7 cellular contexts compared by ENCODE assay signal in the genomic region with DNA sequence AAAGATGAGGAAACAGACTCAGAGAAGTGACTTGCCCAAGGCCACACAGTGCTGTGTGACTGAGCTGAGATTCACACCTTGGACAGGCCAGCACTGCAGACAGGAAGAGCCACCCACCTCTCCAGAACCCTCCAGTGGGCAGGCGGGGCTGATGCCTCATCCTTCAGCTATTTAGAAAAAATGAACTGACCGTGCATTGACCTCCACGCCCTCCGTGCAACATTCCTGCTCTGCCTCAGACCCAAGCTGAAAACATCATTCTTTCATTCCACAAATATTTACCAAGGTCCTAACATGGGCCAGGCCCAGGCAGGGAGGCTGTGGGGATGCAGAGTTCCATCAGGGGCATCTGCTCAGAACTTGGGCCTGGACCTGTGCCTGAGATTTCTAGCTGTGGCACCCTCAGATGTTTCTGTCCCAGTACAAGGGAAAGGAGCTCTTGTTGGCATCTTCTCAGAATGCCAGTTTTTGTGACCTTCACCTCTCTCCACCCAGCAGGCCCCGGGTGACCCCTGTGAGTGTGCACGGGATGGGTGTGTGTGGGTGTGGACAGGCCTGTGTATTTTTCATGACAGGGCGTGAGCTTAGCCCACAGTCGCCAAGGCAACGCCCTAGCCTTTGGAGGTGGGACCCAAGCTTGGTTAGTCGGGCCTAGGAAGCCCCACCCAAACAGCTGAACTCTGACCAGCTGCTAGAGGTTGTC. TPM values are rescaled to one million over a fixed set of nuclear protein-coding genes. Genes with fewer than 3 reads are reported as not detected.
DNase-seq lines count a peak whose midpoint lies in the region; ATAC-seq and TF ChIP-seq lines count a peak whose summit lies in the region.

No MANE protein-coding gene starts in this region.

- CTCF ChIA-PET in activated CD8-positive, alpha-beta T cell treated with anti-CD3 and anti-CD28 coated beads, Interleukin-2, amount 10 ng/mL, durations not matched to agents 7 days and 5 days (lab: Charles Lee) = interaction anchor here (1.2 to 14.5 kb wide), 7 partner anchors 7 to 68 kb away, joined by 3 to 186 read pairs (median 9); partner anchors contain the start of gene VSIR

- DNase-seq in HFFc6 (peak; percentile 96), fibroblast of villous mesenchyme (ENCODE audit: low read depth) (peak; percentile 94), progenitor cell of endocrine pancreas (ENCODE audit: low spot score, unreplicated experiment) (no peak)
- peak; percentile 50 for DNase-seq in activated CD8-positive, alpha-beta T cell treated with anti-CD3 and anti-CD28 coated beads, Interleukin-2, amount 10 ng/mL, durations not matched to agents 7 days and 5 days

- H3K36me3 Mint-ChIP-seq in HFFc6 (ENCODE audit: low read depth) = no peaks in the 10 kb centered on the region
- H3K36me3 Mint-ChIP-seq in activated CD8-positive, alpha-beta T cell treated with anti-CD3 and anti-CD28 coated beads, Interleukin-2, amount 10 ng/mL, durations not matched to agents 7 days and 5 days (ENCODE audit: low read depth) = peaks cover 75% of the 10 kb centered on the region
- H3K36me3 Mint-ChIP-seq in progenitor cell of endocrine pancreas (ENCODE audit: insufficient read depth) = no peaks in the 10 kb centered on the region

- no peak overlapping the region for H3K4me3 ChIP-seq in fibroblast of villous mesenchyme (ENCODE audit: low read depth, low read length)

- TF ChIP-seq CTCF in HFFc6 (IDR thresholded peaks at IDR 0.05) = no peak
- TF ChIP-seq CTCF in fibroblast of villous mesenchyme (IDR thresholded peaks at IDR 0.05; ENCODE audit: insufficient read depth, low read depth, low read length) = no peak
- no peak for TF ChIP-seq CTCF in progenitor cell of endocrine pancreas (IDR thresholded peaks at IDR 0.05; ENCODE audit: unreplicated experiment)

- H3K27me3 Mint-ChIP-seq in HFFc6 (ENCODE audit: insufficient read depth) = peaks cover 8% of the 10 kb centered on the region
- H3K27me3 Mint-ChIP-seq in activated CD8-positive, alpha-beta T cell treated with anti-CD3 and anti-CD28 coated beads, Interleukin-2, amount 10 ng/mL, durations not matched to agents 7 days and 5 days (ENCODE audit: low read depth) = no peaks in the 10 kb centered on the region
- peaks cover 8% of the 10 kb centered on the region for H3K27me3 Mint-ChIP-seq in progenitor cell of endocrine pancreas

- H3K27ac Mint-ChIP-seq in HFFc6 = peak overlapping the region; percentile 99
- H3K27ac Mint-ChIP-seq in activated CD8-positive, alpha-beta T cell treated with anti-CD3 and anti-CD28 coated beads, Interleukin-2, amount 10 ng/mL, durations not matched to agents 7 days and 5 days = peak overlapping the region; percentile 82
- H3K27ac Mint-ChIP-seq in progenitor cell of endocrine pancreas = peak overlapping the region; percentile 95

- POLR2A ChIA-PET in activated CD8-positive, alpha-beta T cell treated with anti-CD3 and anti-CD28 coated beads, Interleukin-2, amount 10 ng/mL, durations not matched to agents 7 days and 5 days (lab: Charles Lee) = interaction anchor here (0.5 to 8.4 kb wide), 7 partner anchors 9 to 76 kb away, joined by 3 to 60 read pairs (median 3); no protein-coding TSS in a partner anchor

- H3K4me1 Mint-ChIP-seq in HFFc6 (ENCODE audit: low read depth) = peaks cover 91% of the 10 kb centered on the region
- peaks cover 92% of the 10 kb centered on the region for H3K4me1 Mint-ChIP-seq in activated CD8-positive, alpha-beta T cell treated with anti-CD3 and anti-CD28 coated beads, Interleukin-2, amount 10 ng/mL, durations not matched to agents 7 days and 5 days (ENCODE audit: low read depth)
- H3K4me1 Mint-ChIP-seq in progenitor cell of endocrine pancreas (ENCODE audit: low read depth) = peaks cover 16% of the 10 kb centered on the region

- H3K4me3 Mint-ChIP-seq in HFFc6 (peak overlapping the region; percentile 80), progenitor cell of endocrine pancreas (ENCODE audit: low read depth) (peak overlapping the region; percentile 23)
- peak overlapping the region; percentile 3 for H3K4me3 Mint-ChIP-seq in activated CD8-positive, alpha-beta T cell treated with anti-CD3 and anti-CD28 coated beads, Interleukin-2, amount 10 ng/mL, durations not matched to agents 7 days and 5 days

- no peak for ATAC-seq in activated CD8-positive, alpha-beta T cell treated with anti-CD3 and anti-CD28 coated beads, Interleukin-2, amount 10 ng/mL, durations not matched to agents 7 days and 5 days
- no peak for ATAC-seq in HG02571 (IDR thresholded peaks at IDR 0.05; ENCODE audit: unreplicated experiment)
- ATAC-seq in HG02870 (IDR thresholded peaks at IDR 0.05; ENCODE audit: unreplicated experiment) = no peak
- no peak for ATAC-seq in HG03139 (IDR thresholded peaks at IDR 0.05; ENCODE audit: unreplicated experiment)

- H3K9me3 Mint-ChIP-seq in HFFc6 = no peaks in the 10 kb centered on the region
- H3K9me3 Mint-ChIP-seq in activated CD8-positive, alpha-beta T cell treated with anti-CD3 and anti-CD28 coated beads, Interleukin-2, amount 10 ng/mL, durations not matched to agents 7 days and 5 days (ENCODE audit: insufficient read depth) = no peaks in the 10 kb centered on the region
- H3K9me3 Mint-ChIP-seq in progenitor cell of endocrine pancreas (ENCODE audit: low read depth) = no peaks in the 10 kb centered on the region

RNA-seq across cellular contexts. Expression of gene VSIR, which starts 6.5 kb away (rescaled TPM):
- 10 to 100 TPM; 24.3 to 36.2 (median 29.0) TPM for total RNA-seq in HFFc6 (2021; fragmentation: NEBNext Ultra II Directional; extraction: Animal tissue kit (Norgen Biotek cat#: 25700))
- total RNA-seq in activated CD8-positive, alpha-beta T cell treated with anti-CD3 and anti-CD28 coated beads, Interleukin-2, amount 10 ng/mL, durations not matched to agents 7 days and 5 days = 100 to 1,000 TPM; 127 to 133 TPM
- total RNA-seq in fibroblast of villous mesenchyme (26.1 and 57.4 TPM in 2 replicates), progenitor cell of endocrine pancreas (2.6 and 3.6 TPM in 2 replicates)

RNA-seq across cellular contexts. Expression of gene C10orf105, which starts 47.3 kb away (rescaled TPM):
- not detected for total RNA-seq in HFFc6 (2021; fragmentation: NEBNext Ultra II Directional; extraction: Animal tissue kit (Norgen Biotek cat#: 25700))
- 1 to 10 TPM in 1 of 2 experiments, under 1 TPM in 1; 0.73 to 1.1 TPM for total RNA-seq in activated CD8-positive, alpha-beta T cell treated with anti-CD3 and anti-CD28 coated beads, Interleukin-2, amount 10 ng/mL, durations not matched to agents 7 days and 5 days
- total RNA-seq in fibroblast of villous mesenchyme (under 0.01 TPM in 1 of 2 replicates, not detected in the other), progenitor cell of endocrine pancreas (0.07 TPM in 1 of 2 replicates, not detected in the other)

Comparison
In these comparisons a context has a peak if more than half of its experiments do, and no peak if none do; other contexts are left out.
1. H3K4me3 Mint-ChIP-seq: peak in every context shown above with its lines; median percentile 80 in HFFc6; 23 in progenitor cell of endocrine pancreas; 3 in activated CD8-positive, alpha-beta T cell treated with anti-CD3 and anti-CD28 coated beads, Interleukin-2, amount 10 ng/mL, durations not matched to agents 7 days and 5 days.